Comparison of ENCODE assay signal across 1 cellular context in the genomic region with DNA sequence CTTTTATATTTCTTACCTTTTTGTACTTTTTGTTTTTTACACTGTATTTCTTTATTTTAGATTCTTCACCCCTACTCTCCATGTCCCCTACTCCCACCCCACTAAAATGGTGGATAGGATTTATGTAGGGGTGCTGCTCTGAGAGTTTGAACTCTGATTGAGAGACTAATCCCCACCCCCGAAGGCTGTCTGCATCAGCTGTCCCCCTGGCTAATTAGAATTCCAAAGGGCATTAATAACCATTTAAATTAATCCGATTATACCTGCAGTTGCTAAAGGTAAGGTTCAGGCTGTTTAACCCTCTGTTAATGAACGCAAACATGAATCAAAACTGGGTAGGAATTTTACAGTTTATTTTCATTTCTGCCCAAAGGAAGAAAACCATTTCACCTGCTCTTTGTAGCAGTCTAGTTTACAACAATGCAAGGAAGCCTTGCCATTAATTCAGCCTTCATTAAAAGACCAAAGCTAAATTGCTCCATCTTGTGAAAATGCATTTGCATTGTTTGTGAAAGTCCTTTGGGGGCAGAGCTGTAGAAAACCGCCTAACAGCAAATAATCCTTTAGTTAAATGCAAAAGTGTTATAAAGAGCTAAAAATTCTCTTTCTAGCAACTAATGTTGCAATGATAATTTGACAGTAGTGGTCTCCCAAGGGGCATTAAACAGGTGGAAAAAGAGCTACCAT.
TF ChIP-seq lines count a peak whose summit lies in the region.

No MANE protein-coding gene starts in this region.

TF ChIP-seq in WTC11, 78 proteins besides CTCF, POLR2A, EP300 and RAD21 (continued from another document):
- TF ChIP-seq ESRRA (CRISPR knock-in tag; IDR thresholded peaks at IDR 0.05; ENCODE audit: borderline replicate concordance) = no peak
- TF ChIP-seq PREB (CRISPR knock-in tag; IDR thresholded peaks at IDR 0.05; ENCODE audit: borderline replicate concordance) = no peak
- TF ChIP-seq, protein P1, sequence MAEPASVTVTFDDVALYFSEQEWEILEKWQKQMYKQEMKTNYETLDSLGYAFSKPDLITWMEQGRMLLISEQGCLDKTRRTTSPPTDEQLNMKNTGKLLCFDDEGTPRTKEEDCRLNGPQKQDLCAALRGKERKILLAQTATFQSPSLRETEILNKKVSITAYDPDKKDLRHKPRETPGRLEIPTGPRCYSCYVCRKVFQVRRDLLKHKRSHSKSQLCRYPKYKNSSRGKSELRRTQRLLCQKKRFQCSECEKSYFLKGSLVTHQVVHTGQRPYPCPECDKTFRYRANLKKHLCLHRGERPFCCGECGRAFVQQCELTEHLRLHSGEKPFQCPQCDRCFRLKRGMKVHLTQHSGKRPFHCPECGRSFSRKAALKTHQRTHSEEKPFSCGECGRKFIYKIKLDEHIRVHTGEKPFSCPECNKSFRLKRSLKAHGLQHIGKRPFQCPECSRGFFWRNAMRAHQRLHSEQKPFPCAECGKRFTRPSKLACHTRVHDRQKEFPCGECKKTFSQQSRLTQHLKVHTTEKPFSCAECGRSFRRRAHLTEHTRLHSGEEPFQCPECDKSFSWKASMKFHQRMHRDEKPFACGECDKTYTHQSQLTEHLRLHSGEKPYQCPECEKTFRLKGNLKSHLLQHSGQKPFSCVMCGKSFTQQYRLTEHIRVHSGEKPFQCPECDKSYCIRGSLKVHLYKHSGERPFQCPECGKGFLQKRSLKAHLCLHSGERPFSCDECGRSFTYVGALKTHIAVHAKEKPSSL (CRISPR knock-in tag; conservative IDR thresholded peaks at IDR 0.05) = no peak
- no peak for TF ChIP-seq RELA (CRISPR knock-in tag; IDR thresholded peaks at IDR 0.05; ENCODE audit: borderline replicate concordance)
- TF ChIP-seq, protein P2, sequence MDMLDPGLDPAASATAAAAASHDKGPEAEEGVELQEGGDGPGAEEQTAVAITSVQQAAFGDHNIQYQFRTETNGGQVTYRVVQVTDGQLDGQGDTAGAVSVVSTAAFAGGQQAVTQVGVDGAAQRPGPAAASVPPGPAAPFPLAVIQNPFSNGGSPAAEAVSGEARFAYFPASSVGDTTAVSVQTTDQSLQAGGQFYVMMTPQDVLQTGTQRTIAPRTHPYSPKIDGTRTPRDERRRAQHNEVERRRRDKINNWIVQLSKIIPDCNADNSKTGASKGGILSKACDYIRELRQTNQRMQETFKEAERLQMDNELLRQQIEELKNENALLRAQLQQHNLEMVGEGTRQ (CRISPR knock-in tag; IDR thresholded peaks at IDR 0.05) = no peak
- TF ChIP-seq GABPB1 (CRISPR knock-in tag; IDR thresholded peaks at IDR 0.05) = no peak
